Comparison of ENCODE assay signal across 13 cellular contexts in genomic region chr1:150387200-150387599, GRCh38. TPM values are rescaled to one million over a fixed set of nuclear protein-coding genes. Genes with fewer than 3 reads are reported as not detected.
DNase-seq lines count a peak whose midpoint lies in the region; ATAC-seq and TF ChIP-seq lines count a peak whose summit lies in the region.
"Had no signal": no experiment of that assay in that cellular context is flagged by ENCODE, and none has a peak within 500 bp of the region (broad histone marks: within the 10 kb centered on the region; RNA-seq: fewer than 3 reads in every experiment).

No MANE protein-coding gene starts in this region.

- peaks cover 13% of the 10 kb centered on the region for H3K36me3 Mint-ChIP-seq in stimulated activated naive CD8-positive, alpha-beta T cell treated with anti-CD3 and anti-CD28 coated beads, Interleukin-15, Interleukin-2, amounts not matched to agents 100 ng/mL and 50 ng/mL, for 24 hours (ENCODE audit: low read depth)

- TF ChIP-seq CTCF in hepatocyte (IDR thresholded peaks at IDR 0.05; ENCODE audit: poor library complexity) = no peak

- no peaks in the 10 kb centered on the region for H3K27me3 ChIP-seq in hepatocyte
- H3K27me3 ChIP-seq: dorsolateral prefrontal cortex had no signal

- no peak overlapping the region for H3K4me3 ChIP-seq in hepatocyte
- H3K4me3 ChIP-seq: dorsolateral prefrontal cortex had no signal

- no peak overlapping the region for H3K4me3 Mint-ChIP-seq in stimulated activated naive CD8-positive, alpha-beta T cell treated with anti-CD3 and anti-CD28 coated beads, Interleukin-15, Interleukin-2, amounts not matched to agents 100 ng/mL and 50 ng/mL, for 24 hours

- DNase-seq in stimulated activated naive CD8-positive, alpha-beta T cell treated with anti-CD3 and anti-CD28 coated beads, Interleukin-15, Interleukin-2, amounts not matched to agents 100 U/mL and 50 U/mL, for 24 hours = no peak
- DNase-seq in NCI-H187 treated with DMSO at 0.1 percent for 48 hours (lab: John Stamatoyannopoulos, UW) = peak; percentile 65
- peak; percentile 31 for DNase-seq in hepatocyte (ENCODE audit: low spot score)
- no peak for DNase-seq in islet precursor cell
- no peak for DNase-seq in DMS114 treated with DMSO at 0.1 percent for 48 hours (lab: John Stamatoyannopoulos, UW; ENCODE audit: unreplicated experiment)
- DNase-seq: anterior cingulate cortex, dorsolateral prefrontal cortex, KG1, NCI-H2171 treated with DMSO at 0.1 percent for 48 hours had no signal

- peaks cover 31% of the 10 kb centered on the region for H4K20me1 ChIP-seq in hepatocyte (ENCODE audit: insufficient read depth, poor library complexity, severe bottlenecking)

- no peaks in the 10 kb centered on the region for H3K36me3 ChIP-seq in hepatocyte (replicated peaks; ENCODE audit: insufficient read depth, low read depth)

- peaks cover 92% of the 10 kb centered on the region for H3K79me2 ChIP-seq in hepatocyte

- H3K9me3 Mint-ChIP-seq in stimulated activated naive CD8-positive, alpha-beta T cell treated with anti-CD3 and anti-CD28 coated beads, Interleukin-15, Interleukin-2, amounts not matched to agents 100 ng/mL and 50 ng/mL, for 24 hours = no peaks in the 10 kb centered on the region

- no peaks in the 10 kb centered on the region for H3K9me2 ChIP-seq in hepatocyte (replicated peaks; ENCODE audit: insufficient read depth)

- ATAC-seq in stimulated activated naive CD8-positive, alpha-beta T cell treated with anti-CD3 and anti-CD28 coated beads, Interleukin-15, Interleukin-2, amounts not matched to agents 100 U/mL and 50 U/mL, for 24 hours = no peak
- ATAC-seq in HG02571 (IDR thresholded peaks at IDR 0.05; ENCODE audit: unreplicated experiment) (no peak), GM18867 (IDR thresholded peaks at IDR 0.05; ENCODE audit: unreplicated experiment) (no peak)

- H3K4me1 ChIP-seq in hepatocyte (ENCODE audit: insufficient read depth) = peaks cover 19% of the 10 kb centered on the region

- H3K9me3 ChIP-seq in hepatocyte (ENCODE audit: low read depth) = no peaks in the 10 kb centered on the region

- H2AFZ ChIP-seq in hepatocyte = no peak overlapping the region

- H3K4me2 ChIP-seq in hepatocyte = peak overlapping the region; percentile 9

- H3K27ac Mint-ChIP-seq in stimulated activated naive CD8-positive, alpha-beta T cell treated with anti-CD3 and anti-CD28 coated beads, Interleukin-15, Interleukin-2, amounts not matched to agents 100 ng/mL and 50 ng/mL, for 24 hours = peak overlapping the region; percentile 69

- H3K27ac ChIP-seq in hepatocyte = peak overlapping the region; percentile 75
- H3K27ac ChIP-seq: dorsolateral prefrontal cortex, RWPE1 had no signal

- H3K27me3 Mint-ChIP-seq in stimulated activated naive CD8-positive, alpha-beta T cell treated with anti-CD3 and anti-CD28 coated beads, Interleukin-15, Interleukin-2, amounts not matched to agents 100 ng/mL and 50 ng/mL, for 24 hours = no peaks in the 10 kb centered on the region

- peaks cover 52% of the 10 kb centered on the region for H3K4me1 Mint-ChIP-seq in stimulated activated naive CD8-positive, alpha-beta T cell treated with anti-CD3 and anti-CD28 coated beads, Interleukin-15, Interleukin-2, amounts not matched to agents 100 ng/mL and 50 ng/mL, for 24 hours (ENCODE audit: low read depth)

RNA-seq across cellular contexts. Expression of gene RPRD2, which starts 23.3 kb away (rescaled TPM):
- total RNA-seq in hepatocyte = 14.0 and 16.5 TPM in 2 replicates
- polyA plus RNA-seq in hepatocyte = 15.7 and 18.8 TPM in 2 replicates

Comparison
In these comparisons a context has a peak if more than half of its experiments do, and no peak if none do; other contexts are left out.
1. DNase-seq: peak in NCI-H187 treated with DMSO at 0.1 percent for 48 hours (single experiment) and hepatocyte (single experiment); none in stimulated activated naive CD8-positive, alpha-beta T cell treated with anti-CD3 and anti-CD28 coated beads, Interleukin-15, Interleukin-2, amounts not matched to agents 100 U/mL and 50 U/mL, for 24 hours (single experiment), islet precursor cell (single experiment) and DMS114 treated with DMSO at 0.1 percent for 48 hours (single experiment).